In genomic region chr10:75596930-75597629, GRCh38 we compare ENCODE assay signal across 1 cellular context.
TF ChIP-seq lines count a peak whose summit lies in the region.

No MANE protein-coding gene starts in this region.

TF ChIP-seq in GM23338, 12 proteins besides CTCF, POLR2A, EP300 and RAD21 (continued from another document):
- no peak for TF ChIP-seq EZH2 (IDR thresholded peaks at IDR 0.05; ENCODE audit: low read depth, unreplicated experiment)
- no peak for TF ChIP-seq REST (IDR thresholded peaks at IDR 0.05; ENCODE audit: unreplicated experiment)
- no peak for TF ChIP-seq NANOG (IDR thresholded peaks at IDR 0.05; ENCODE audit: borderline replicate concordance)
- TF ChIP-seq CREB1 (CRISPR knock-in tag; IDR thresholded peaks at IDR 0.05; ENCODE audit: low read depth), result no peak
- no peak for TF ChIP-seq ZNF331 (CRISPR knock-in tag; IDR thresholded peaks at IDR 0.05; ENCODE audit: low read depth)
- TF ChIP-seq JUNB (IDR thresholded peaks at IDR 0.05; ENCODE audit: unreplicated experiment), result no peak
- no peak for TF ChIP-seq ETS1 (IDR thresholded peaks at IDR 0.05)
